In genomic region chr6:109676724-109677123, GRCh38 we compare ENCODE assay signal across 23 cellular contexts.
"Had no signal": no experiment of that assay in that cellular context is flagged by ENCODE, and none has a peak within 500 bp of the region (broad histone marks: within the 10 kb centered on the region; RNA-seq: fewer than 3 reads in every experiment).

No MANE protein-coding gene starts in this region.

- H3K27ac ChIP-seq: coronary artery, dorsolateral prefrontal cortex, esophagus squamous epithelium, gastrocnemius medialis, heart right ventricle, left lung, lower lobe of right lung had no signal

- H3K27me3 ChIP-seq: dorsolateral prefrontal cortex, esophagus squamous epithelium, gastrocnemius medialis, heart right ventricle, left lung had no signal

- H3K36me3 ChIP-seq: esophagus squamous epithelium, gastrocnemius medialis, left lung, lower lobe of right lung had no signal

- H3K4me1 ChIP-seq: esophagus squamous epithelium, gastrocnemius medialis, lower lobe of right lung had no signal

- H3K9me3 ChIP-seq: esophagus squamous epithelium, gastrocnemius medialis, left lung, lower lobe of right lung, mucosa of descending colon had no signal

- DNase-seq: dermis blood vessel endothelial cell; dorsolateral prefrontal cortex; effector CD4-positive, alpha-beta T cell; effector memory CD4-positive, alpha-beta T cell; esophagus squamous epithelium; foreskin fibroblast; foreskin melanocyte; gastrocnemius medialis; glutamatergic neuron; head of caudate nucleus; heart right ventricle; hippocampal formation; left cardiac atrium; left lung; left ventricle myocardium superior; lower lobe of right lung; mesenchymal stem cell; mucosa of descending colon; naive B cell; naive thymus-derived CD8-positive, alpha-beta T cell had no signal

- ATAC-seq: gastrocnemius medialis; heart right ventricle; left cardiac atrium; left lung; left ventricle myocardium superior; lower lobe of right lung; mucosa of descending colon; naive thymus-derived CD8-positive, alpha-beta T cell had no signal

- H3K4me3 ChIP-seq: coronary artery, dorsolateral prefrontal cortex, esophagus squamous epithelium, gastrocnemius medialis, heart right ventricle, left lung, lower lobe of right lung, mucosa of descending colon had no signal

- FAIRE-seq: endothelial cell of umbilical vein, keratinocyte had no signal
